In the genomic region with DNA sequence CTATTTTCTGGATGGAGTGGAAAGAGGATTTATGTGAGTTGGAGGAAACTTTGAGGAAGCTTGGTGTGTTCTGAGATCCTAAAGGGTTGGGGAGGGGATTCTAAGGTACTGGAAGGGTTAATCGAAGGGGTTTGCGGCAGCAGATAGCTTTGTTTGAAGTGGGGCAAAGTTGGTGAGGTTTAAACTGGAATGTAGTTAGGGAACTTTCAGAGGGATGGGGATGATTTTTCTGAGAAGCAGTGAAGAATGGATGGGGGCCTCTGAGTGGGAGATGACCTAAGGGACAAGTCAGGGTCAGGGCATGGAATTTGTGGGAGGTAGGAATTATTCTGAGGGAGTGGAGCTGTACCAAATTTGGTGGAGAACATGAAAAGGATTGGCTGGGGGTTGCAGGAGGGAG, we compare ENCODE assay signal across 16 cellular contexts. TPM values are rescaled to one million over a fixed set of nuclear protein-coding genes. Genes with fewer than 3 reads are reported as not detected.
A peak's percentile ranks its signal among the peaks of the same experiment; 100 is the strongest.
DNase-seq lines count a peak whose midpoint lies in the region; ATAC-seq and TF ChIP-seq lines count a peak whose summit lies in the region.
"Had no signal": no experiment of that assay in that cellular context is flagged by ENCODE, and none has a peak within 500 bp of the region (broad histone marks: within the 10 kb centered on the region; RNA-seq: fewer than 3 reads in every experiment).

No MANE protein-coding gene starts in this region.

- H3K36me3 ChIP-seq in neural progenitor cell (no peaks in the 10 kb centered on the region), aorta (ENCODE audit: control insufficient read depth in 1 of 2, insufficient read depth in 2 of 2, low read length in 1 of 2) (no peaks in the 10 kb centered on the region)
- H3K36me3 ChIP-seq: gastroesophageal sphincter had no signal

- H3K9ac ChIP-seq in neural progenitor cell: peak overlapping the region; percentile 29

- H3K9me3 ChIP-seq in neural progenitor cell (ENCODE audit: low read depth): no peaks in the 10 kb centered on the region
- no peaks in the 10 kb centered on the region for H3K9me3 ChIP-seq in aorta (ENCODE audit: control insufficient read depth, low read length)
- H3K9me3 ChIP-seq: gastroesophageal sphincter, psoas muscle, suprapubic skin had no signal

- TF ChIP-seq POLR2A in NB4 (IDR thresholded peaks at IDR 0.05; ENCODE audit: extremely low read depth, insufficient read length): no peak

- peaks cover 27% of the 10 kb centered on the region for H3K4me1 ChIP-seq in neural progenitor cell
- peaks cover 0 to 4% of the 10 kb centered on the region in 2 donors for H3K4me1 ChIP-seq in aorta (ENCODE audit: control insufficient read depth in 1 of 2, insufficient read depth in 2 of 2, low read length in 2 of 2)
- H3K4me1 ChIP-seq: psoas muscle had no signal

- WGBS in aorta, 2 donors: 50 to 59% methylated on average over 2 of the region's 2 CpGs

- no peak overlapping the region for H3K27ac ChIP-seq in neural progenitor cell
- no peak overlapping the region for H3K27ac ChIP-seq in aorta (ENCODE audit: low read depth in 1 of 2, low read length in 2 of 2)
- H3K27ac ChIP-seq: gastroesophageal sphincter, psoas muscle, suprapubic skin had no signal

- peaks cover 45% of the 10 kb centered on the region for H3K4me1 Mint-ChIP-seq in T-helper 1 cell treated with Interleukin-12 subunit alpha and Interleukin-12 subunit beta and Interleukin-4 antibody, amounts not matched to agents 30 μg/mL and 1 μg/mL, for 36 hours (ENCODE audit: low read depth)
- peaks cover 63% of the 10 kb centered on the region for H3K4me1 Mint-ChIP-seq in central memory CD8-positive, alpha-beta T cell
- H3K4me1 Mint-ChIP-seq in neural progenitor cell: peaks cover 31% of the 10 kb centered on the region

- no peak for TF ChIP-seq CTCF in NB4 (IDR thresholded peaks at IDR 0.05; ENCODE audit: low read depth, low read length)
- TF ChIP-seq CTCF in neural progenitor cell (IDR thresholded peaks at IDR 0.05): no peak

- H2AFZ ChIP-seq in neural progenitor cell (replicated peaks): no peak overlapping the region

- peak overlapping the region; percentile 50 for H3K4me2 ChIP-seq in neural progenitor cell

- H3K4me3 ChIP-seq in NB4 (ENCODE audit: low read depth, low read length): peak overlapping the region; percentile 47
- H3K4me3 ChIP-seq in neural progenitor cell: peak overlapping the region; percentile 10
- no peak overlapping the region for H3K4me3 ChIP-seq in aorta (ENCODE audit: low read length in 2 of 2)
- H3K4me3 ChIP-seq: gastroesophageal sphincter, psoas muscle, suprapubic skin had no signal

- H3K27me3 ChIP-seq in neural progenitor cell (no peaks in the 10 kb centered on the region), aorta (ENCODE audit: control insufficient read depth in 1 of 2, insufficient read depth in 2 of 2, low read length in 1 of 2) (no peaks in the 10 kb centered on the region)
- H3K27me3 ChIP-seq: gastroesophageal sphincter, suprapubic skin had no signal

- DNase-seq in T-helper 1 cell (no peak), NB4 (ENCODE audit: low read depth) (no peak), neural progenitor cell (ENCODE audit: low spot score) (no peak), aorta (no peak), NCI-H510A treated with DMSO at 0.1 percent for 48 hours (lab: John Stamatoyannopoulos, UW) (no peak), Right ventricle myocardium superior (no peak)
- no peak for DNase-seq in central memory CD8-positive, alpha-beta T cell (ENCODE audit: low spot score in 2 of 2)
- DNase-seq: 8988T, activated B cell treated with CpG ODN at 0.5 μM for 24 hours, cortex of kidney, NCI-H2227 treated with DMSO at 0.1 percent for 48 hours, psoas muscle, RPMI8226 had no signal

- no peak for ATAC-seq in central memory CD8-positive, alpha-beta T cell (replicated peaks; ENCODE audit: extremely low read depth, poor library complexity, severe bottlenecking)
- ATAC-seq in aorta (ENCODE audit: low FRiP score) (no peak), Right ventricle myocardium superior (ENCODE audit: poor library complexity) (no peak)
- ATAC-seq: gastroesophageal sphincter, psoas muscle had no signal

- peaks cover 88% of the 10 kb centered on the region for H3K79me2 ChIP-seq in neural progenitor cell (ENCODE audit: low read depth)

- peaks cover 78% of the 10 kb centered on the region for H4K20me1 ChIP-seq in neural progenitor cell (ENCODE audit: low read depth)

- H3K36me3 Mint-ChIP-seq in T-helper 1 cell treated with Interleukin-12 subunit alpha and Interleukin-12 subunit beta and Interleukin-4 antibody, amounts not matched to agents 30 μg/mL and 1 μg/mL, for 36 hours (ENCODE audit: low read depth): peaks cover 41% of the 10 kb centered on the region
- peaks cover 34% of the 10 kb centered on the region for H3K36me3 Mint-ChIP-seq in central memory CD8-positive, alpha-beta T cell (ENCODE audit: insufficient read depth)
- H3K36me3 Mint-ChIP-seq in neural progenitor cell: peaks cover 42% of the 10 kb centered on the region

- peak overlapping the region; percentile 8 for H3K27ac Mint-ChIP-seq in T-helper 1 cell treated with Interleukin-12 subunit alpha and Interleukin-12 subunit beta and Interleukin-4 antibody, amounts not matched to agents 30 μg/mL and 1 μg/mL, for 36 hours
- H3K27ac Mint-ChIP-seq in central memory CD8-positive, alpha-beta T cell (ENCODE audit: low read depth): peak overlapping the region; percentile 3
- peak overlapping the region; percentile 9 for H3K27ac Mint-ChIP-seq in neural progenitor cell
- H3K27ac Mint-ChIP-seq: activated B cell treated with CpG ODN at 0.5 μM for 24 hours had no signal

- H3F3A ChIP-seq in neural progenitor cell (ENCODE audit: low read depth): peaks cover 10% of the 10 kb centered on the region

- H3K9me3 Mint-ChIP-seq in T-helper 1 cell treated with Interleukin-12 subunit alpha and Interleukin-12 subunit beta and Interleukin-4 antibody, amounts not matched to agents 30 μg/mL and 1 μg/mL, for 36 hours: peaks cover 5% of the 10 kb centered on the region
- no peaks in the 10 kb centered on the region for H3K9me3 Mint-ChIP-seq in central memory CD8-positive, alpha-beta T cell
- peaks cover 5% of the 10 kb centered on the region for H3K9me3 Mint-ChIP-seq in neural progenitor cell

- peak overlapping the region; percentile 41 for H3K4me3 Mint-ChIP-seq in T-helper 1 cell treated with Interleukin-12 subunit alpha and Interleukin-12 subunit beta and Interleukin-4 antibody, amounts not matched to agents 30 μg/mL and 1 μg/mL, for 36 hours
- no peak overlapping the region for H3K4me3 Mint-ChIP-seq in central memory CD8-positive, alpha-beta T cell
- H3K4me3 Mint-ChIP-seq in neural progenitor cell: peak overlapping the region; percentile 44
- H3K4me3 Mint-ChIP-seq: activated B cell treated with CpG ODN at 0.5 μM for 24 hours had no signal

- intact Hi-C loops in aorta (cut with DNase I) (no loop called here), Right ventricle myocardium superior (cut with DNase I) (no loop called here)

- no peaks in the 10 kb centered on the region for H3K27me3 Mint-ChIP-seq in T-helper 1 cell treated with Interleukin-12 subunit alpha and Interleukin-12 subunit beta and Interleukin-4 antibody, amounts not matched to agents 30 μg/mL and 1 μg/mL, for 36 hours (ENCODE audit: low read depth)
- no peaks in the 10 kb centered on the region for H3K27me3 Mint-ChIP-seq in central memory CD8-positive, alpha-beta T cell
- H3K27me3 Mint-ChIP-seq in neural progenitor cell (ENCODE audit: insufficient read depth, low read depth): peaks cover 14% of the 10 kb centered on the region
- H3K27me3 Mint-ChIP-seq: activated B cell treated with CpG ODN at 0.5 μM for 24 hours had no signal

RNA-seq across cellular contexts. Expression of gene SAE1, which starts 3.9 kb away (rescaled TPM):
- total RNA-seq in neural progenitor cell (ENCODE audit: low replicate concordance) (258 and 305 TPM in 2 replicates), aorta (10 to 100 TPM; 44.5 to 64.9 TPM), Right ventricle myocardium superior (42.2 TPM)
- polyA plus RNA-seq in aorta: 10 to 100 TPM; 49.5 to 59.0 TPM

RNA-seq across cellular contexts. Expression of gene ZC3H4, which starts 21.0 kb away (rescaled TPM):
- total RNA-seq in neural progenitor cell (ENCODE audit: low replicate concordance): 19.1 and 29.1 TPM in 2 replicates
- total RNA-seq in aorta: 10 to 100 TPM; 33.9 to 34.6 TPM
- polyA plus RNA-seq in aorta: 10 to 100 TPM in 1 of 2 donors, 1 to 10 TPM in 1; 5.7 to 10.4 TPM
- 20.6 TPM for total RNA-seq in Right ventricle myocardium superior

Comparison
In these comparisons a context has a peak if more than half of its experiments do, and no peak if none do; other contexts are left out.
1. H3K4me3 ChIP-seq: peak in NB4 (single experiment) and neural progenitor cell (single experiment); none in aorta (0 of 2).
2. Peak in every context shown above with its lines, with median percentiles within 50 percentile points of each other: H3K27ac Mint-ChIP-seq.